ENCODE assay signal across 28 cellular contexts in genomic region chr11:87296627-87297026, GRCh38.
"Had no signal": no experiment of that assay in that cellular context is flagged by ENCODE, and none has a peak within 500 bp of the region (broad histone marks: within the 10 kb centered on the region; RNA-seq: fewer than 3 reads in every experiment).

No MANE protein-coding gene starts in this region.

- H3K27ac ChIP-seq: left lung, lower lobe of right lung, neural progenitor cell, neutrophil, parathyroid adenoma, right atrium auricular region, right lobe of liver, tibial nerve, vagina had no signal

- H3K4me1 ChIP-seq: left lung, lower lobe of right lung, parathyroid adenoma, right atrium auricular region, right lobe of liver, vagina had no signal

- H3K36me3 Mint-ChIP-seq: neural progenitor cell; stimulated activated memory B cell treated with anti-CD40 and anti-IgM and Interleukin-4, amounts not matched to agents 10 μg/mL and 1 μg/mL and 100 μg/mL, for 72 hours had no signal

- ATAC-seq: left colon; left lung; lower lobe of right lung; naive thymus-derived CD8-positive, alpha-beta T cell; right lobe of liver; stimulated activated memory B cell treated with anti-CD40 and anti-IgM and Interleukin-4, amounts not matched to agents 10 μg/mL and 1 μg/mL and 100 μg/mL, for 72 hours; stimulated activated naive CD8-positive, alpha-beta T cell treated with anti-CD3 and anti-CD28 coated beads, Interleukin-15, amount 100 ng/mL, for 72 hours had no signal

- H3K9me3 Mint-ChIP-seq: immature natural killer cell; naive thymus-derived CD8-positive, alpha-beta T cell; nephron progenitor cell; neural progenitor cell; stimulated activated memory B cell treated with anti-CD40 and anti-IgM and Interleukin-4, amounts not matched to agents 10 μg/mL and 1 μg/mL and 100 μg/mL, for 72 hours; stimulated activated naive CD8-positive, alpha-beta T cell treated with anti-CD3 and anti-CD28 coated beads, Interleukin-15, amount 100 ng/mL, for 72 hours; type B pancreatic cell had no signal

- H3K27me3 Mint-ChIP-seq: naive thymus-derived CD8-positive, alpha-beta T cell; stimulated activated memory B cell treated with anti-CD40 and anti-IgM and Interleukin-4, amounts not matched to agents 10 μg/mL and 1 μg/mL and 100 μg/mL, for 72 hours; stimulated activated naive CD8-positive, alpha-beta T cell treated with anti-CD3 and anti-CD28 coated beads, Interleukin-15, amount 100 ng/mL, for 72 hours; type B pancreatic cell had no signal

- DNase-seq: hypothalamus; immature natural killer cell; kidney; left colon; left lung; lower lobe of right lung; mammary epithelial cell; mesenchymal stem cell; naive thymus-derived CD8-positive, alpha-beta T cell; nephron progenitor cell; occipital lobe; right lobe of liver; stimulated activated CD4-positive, alpha-beta T cell treated with anti-CD3 and anti-CD28 coated beads, Interleukin-1b, Interleukin-23, amount 100 ng/mL, for 48 hours; stimulated activated CD4-positive, alpha-beta T cell treated with anti-CD3 and anti-CD28 coated beads, Interleukin-2, amount 100 ng/mL, for 48 hours; stimulated activated CD4-positive, alpha-beta T cell treated with anti-CD3 and anti-CD28 coated beads, Interleukin-4, amount 100 ng/mL, for 4 hours; stimulated activated CD8-positive, alpha-beta memory T cell treated with anti-CD3 and anti-CD28 coated beads, Interleukin-4, amount 100 ng/mL, for 48 hours; stimulated activated naive CD4-positive, alpha-beta T cell treated with Interleukin-2 at 50 U/mL for 16 hours; stimulated activated naive CD8-positive, alpha-beta T cell treated with anti-CD3 and anti-CD28 coated beads, Interleukin-15, amount 100 ng/mL, for 72 hours; substantia nigra had no signal

- H3K79me2 ChIP-seq: parathyroid adenoma had no signal

- H3K27me3 ChIP-seq: left lung, neural progenitor cell, neutrophil, right atrium auricular region, right lobe of liver, tibial nerve, vagina had no signal

- H3K4me3 ChIP-seq: left lung, lower lobe of right lung, neural progenitor cell, right atrium auricular region, right lobe of liver, smooth muscle cell, tibial nerve, vagina had no signal

- H3K4me2 ChIP-seq: neural progenitor cell, smooth muscle cell had no signal

- H3K27ac Mint-ChIP-seq: immature natural killer cell; naive thymus-derived CD8-positive, alpha-beta T cell; neural progenitor cell; stimulated activated memory B cell treated with anti-CD40 and anti-IgM and Interleukin-4, amounts not matched to agents 10 μg/mL and 1 μg/mL and 100 μg/mL, for 72 hours; type B pancreatic cell had no signal

- H3K36me3 ChIP-seq: left lung, lower lobe of right lung, neural progenitor cell, neutrophil, right atrium auricular region, right lobe of liver, tibial nerve, vagina had no signal

- H3K4me3 Mint-ChIP-seq: immature natural killer cell; naive thymus-derived CD8-positive, alpha-beta T cell; nephron progenitor cell; neural progenitor cell; stimulated activated memory B cell treated with anti-CD40 and anti-IgM and Interleukin-4, amounts not matched to agents 10 μg/mL and 1 μg/mL and 100 μg/mL, for 72 hours; stimulated activated naive CD8-positive, alpha-beta T cell treated with anti-CD3 and anti-CD28 coated beads, Interleukin-15, amount 100 ng/mL, for 72 hours; type B pancreatic cell had no signal

- H3K9me3 ChIP-seq: lower lobe of right lung, neutrophil, right atrium auricular region, right lobe of liver, tibial nerve, vagina had no signal

- H2AFZ ChIP-seq: neural progenitor cell, parathyroid adenoma had no signal

- H3K4me1 Mint-ChIP-seq: stimulated activated naive CD8-positive, alpha-beta T cell treated with anti-CD3 and anti-CD28 coated beads, Interleukin-15, amount 100 ng/mL, for 72 hours had no signal
